Comparison of ENCODE assay signal across 8 cellular contexts in genomic region chr22:19478086-19478392, GRCh38. TPM values are rescaled to one million over a fixed set of nuclear protein-coding genes. Genes with fewer than 3 reads are reported as not detected.
A peak's percentile ranks its signal among the peaks of the same experiment; 100 is the strongest.
DNase-seq lines count a peak whose midpoint lies in the region; ATAC-seq and TF ChIP-seq lines count a peak whose summit lies in the region.

No MANE protein-coding gene starts in this region.

- peak overlapping the region; percentile 94 for H3K4me3 Mint-ChIP-seq in neural crest cell

- peak overlapping the region; percentile 1 for H3K27ac Mint-ChIP-seq in neural crest cell (ENCODE audit: unreplicated experiment)

- peaks cover 22 to 37% (median 26%) of the 10 kb centered on the region in 10 experiments for H3K4me1 ChIP-seq in BLaER1 treated with 17β-estradiol and CSF1 and Interleukin-3, amounts not matched to agents 10 nM and 100 nM
- 0 out of 2 replicates have a peak, but pooled peaks cover 3% of the 10 kb centered on the region for H3K4me1 ChIP-seq in MM.1S (ENCODE audit: low read length)
- H3K4me1 ChIP-seq in effector memory CD4-positive, alpha-beta T cell (ENCODE audit: control insufficient read depth, insufficient read depth, low read length, poor library complexity, severe bottlenecking): peaks cover 9% of the 10 kb centered on the region

- H3K9ac ChIP-seq in BLaER1 treated with 17β-estradiol and CSF1 and Interleukin-3, amounts not matched to agents 10 nM and 100 nM: peak overlapping the region; percentile 91 to 99 (median 97)
- H3K9ac ChIP-seq in MM.1S (ENCODE audit: low read length): peak overlapping the region; percentile 96

- H3K9me2 ChIP-seq in MM.1S (replicated peaks; ENCODE audit: insufficient read depth, low read length): no peaks in the 10 kb centered on the region

- no peaks in the 10 kb centered on the region for H3K27me3 ChIP-seq in BLaER1 treated with 17β-estradiol and CSF1 and Interleukin-3, amounts not matched to agents 10 nM and 100 nM
- H3K27me3 ChIP-seq in MM.1S (replicated peaks; ENCODE audit: insufficient read depth, low read length): no peaks in the 10 kb centered on the region
- H3K27me3 ChIP-seq in effector memory CD4-positive, alpha-beta T cell (replicated peaks; ENCODE audit: control insufficient read depth, insufficient read depth, low read length, poor library complexity, severe bottlenecking): no peaks in the 10 kb centered on the region

- H3K4me1 Mint-ChIP-seq in neural crest cell: peaks cover 32% of the 10 kb centered on the region

- peak overlapping the region; percentile 84 to 100 (median 94) for H3K4me2 ChIP-seq in BLaER1 treated with 17β-estradiol and CSF1 and Interleukin-3, amounts not matched to agents 10 nM and 100 nM
- peak overlapping the region; percentile 94 for H3K4me2 ChIP-seq in MM.1S (ENCODE audit: low read depth, low read length)

- H3K36me3 Mint-ChIP-seq in neural crest cell (ENCODE audit: low read depth): peaks cover 2% of the 10 kb centered on the region

- H2AFZ ChIP-seq in MM.1S (ENCODE audit: low read length): no peak overlapping the region

- peak overlapping the region in 9 of 11 experiments; percentile 97 to 100 (median 99); a peak in 18 of 22 replicates for H3K27ac ChIP-seq in BLaER1 treated with 17β-estradiol and CSF1 and Interleukin-3, amounts not matched to agents 10 nM and 100 nM
- H3K27ac ChIP-seq in MM.1S (ENCODE audit: low read length): peak overlapping the region; percentile 91; the same call in 1 of the 2 replicates
- H3K27ac ChIP-seq in effector memory CD4-positive, alpha-beta T cell (ENCODE audit: insufficient read depth, low read length, poor library complexity, severe bottlenecking): peak overlapping the region; percentile 96

- peaks cover 35 to 63% (median 53%) of the 10 kb centered on the region in 11 experiments; a peak in 21 of 22 replicates for H4K20me1 ChIP-seq in BLaER1 treated with 17β-estradiol and CSF1 and Interleukin-3, amounts not matched to agents 10 nM and 100 nM
- peaks cover 13% of the 10 kb centered on the region for H4K20me1 ChIP-seq in MM.1S (ENCODE audit: insufficient read depth, low read length)

- peak overlapping the region; percentile 79 to 98 (median 94) for H3K4me3 ChIP-seq in BLaER1 treated with 17β-estradiol and CSF1 and Interleukin-3, amounts not matched to agents 10 nM and 100 nM
- peak overlapping the region; percentile 93 for H3K4me3 ChIP-seq in MM.1S (ENCODE audit: low read length)
- peak overlapping the region; percentile 81 for H3K4me3 ChIP-seq in effector memory CD4-positive, alpha-beta T cell (ENCODE audit: insufficient read depth, low read depth, low read length, poor library complexity, severe bottlenecking)

- DNase-seq in MM.1S: no peak
- DNase-seq in effector memory CD4-positive, alpha-beta T cell: no peak
- no peak for DNase-seq in neural crest cell (ENCODE audit: low read depth, low spot score)
- no peak for DNase-seq in NCI-H1436 (lab: John Stamatoyannopoulos, UW)
- DNase-seq in DMS153 treated with DMSO at 0.1 percent for 48 hours (lab: John Stamatoyannopoulos, UW; ENCODE audit: unreplicated experiment): no peak
- DNase-seq in NCI-H345 treated with DMSO at 0.1 percent for 48 hours (lab: John Stamatoyannopoulos, UW; ENCODE audit: unreplicated experiment): no peak

- no peaks in the 10 kb centered on the region for H3K27me3 Mint-ChIP-seq in neural crest cell (ENCODE audit: low read depth)

- no peaks in the 10 kb centered on the region for H3K9me3 ChIP-seq in BLaER1 treated with 17β-estradiol and CSF1 and Interleukin-3, amounts not matched to agents 10 nM and 100 nM (replicated peaks in 1 of 11)
- H3K9me3 ChIP-seq in MM.1S (replicated peaks; ENCODE audit: insufficient read depth, low read length): no peaks in the 10 kb centered on the region
- H3K9me3 ChIP-seq in effector memory CD4-positive, alpha-beta T cell (ENCODE audit: control insufficient read depth, low read length): no peaks in the 10 kb centered on the region

- no peak for ATAC-seq in HG02884 (IDR thresholded peaks at IDR 0.05; ENCODE audit: unreplicated experiment)

- H3K36me3 ChIP-seq in BLaER1 treated with 17β-estradiol and CSF1 and Interleukin-3, amounts not matched to agents 10 nM and 100 nM: peaks cover 24 to 58% (median 51%) of the 10 kb centered on the region in 11 experiments
- no peaks in the 10 kb centered on the region for H3K36me3 ChIP-seq in MM.1S (replicated peaks; ENCODE audit: insufficient read depth, low read length)
- H3K36me3 ChIP-seq in effector memory CD4-positive, alpha-beta T cell (ENCODE audit: control insufficient read depth, insufficient read depth, low read length): peaks cover 22% of the 10 kb centered on the region

- H3K79me2 ChIP-seq in MM.1S (ENCODE audit: low read length): peaks cover 76% of the 10 kb centered on the region

- H3F3A ChIP-seq in MM.1S (ENCODE audit: insufficient read depth, low read length): peaks cover 6% of the 10 kb centered on the region; the same call in 1 of the 2 replicates

- no peaks in the 10 kb centered on the region for H3K9me3 Mint-ChIP-seq in neural crest cell

- no peak for TF ChIP-seq CTCF in MM.1S (IDR thresholded peaks at IDR 0.05; ENCODE audit: low read length)
- no peak for TF ChIP-seq CTCF in neural crest cell (conservative IDR thresholded peaks at IDR 0.05)

RNA-seq across cellular contexts. Expression of gene UFD1, which starts 1.0 kb away (rescaled TPM):
- total RNA-seq in neural crest cell: 69.4 and 71.5 TPM in 2 replicates

RNA-seq across cellular contexts. Expression of gene CDC45, which starts 1.7 kb away (rescaled TPM):
- total RNA-seq in neural crest cell: 47.1 and 49.8 TPM in 2 replicates

RNA-seq across cellular contexts. Expression of gene C22orf39, which starts 30.5 kb away (rescaled TPM):
- total RNA-seq in neural crest cell: 38.0 and 38.4 TPM in 2 replicates

RNA-seq across cellular contexts. Expression of gene MRPL40, which starts 45.7 kb away (rescaled TPM):
- 30.4 and 32.6 TPM in 2 replicates for total RNA-seq in neural crest cell

RNA-seq across cellular contexts. Expression of gene CLDN5, which starts 46.2 kb away (rescaled TPM):
- total RNA-seq in neural crest cell: 1.0 and 1.3 TPM in 2 replicates
